Comparison of ENCODE assay signal across 29 cellular contexts in the genomic region with DNA sequence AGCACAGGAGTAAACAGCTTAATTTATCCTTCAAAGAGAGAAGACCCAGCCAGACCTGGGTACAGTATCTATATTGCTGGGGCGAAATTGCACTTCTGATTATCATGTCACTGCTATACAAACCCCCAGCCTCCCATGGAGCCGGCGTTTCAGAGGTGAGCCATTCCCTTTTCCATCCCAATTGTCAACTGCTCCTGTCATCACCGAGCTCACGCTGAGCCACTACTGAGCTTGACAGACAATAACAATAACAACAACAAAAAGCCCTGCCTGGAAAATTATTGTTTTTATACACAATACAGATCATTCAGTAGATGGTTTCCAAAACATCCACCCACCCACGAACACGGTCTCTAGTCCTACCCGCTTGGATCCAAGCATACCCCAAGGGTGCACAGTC.
"Had no signal": no experiment of that assay in that cellular context is flagged by ENCODE, and none has a peak within 500 bp of the region (broad histone marks: within the 10 kb centered on the region; RNA-seq: fewer than 3 reads in every experiment).

No MANE protein-coding gene starts in this region.

- H3K4me1 ChIP-seq: adrenal gland, breast epithelium, colonic mucosa had no signal

- H3K27me3 ChIP-seq: adrenal gland, breast epithelium, cardiac muscle cell, colonic mucosa had no signal

- H3K4me3 ChIP-seq: adrenal gland, breast epithelium, cardiac muscle cell, colonic mucosa had no signal

- H3K36me3 ChIP-seq: adrenal gland, breast epithelium, cardiac muscle cell, colonic mucosa had no signal

- H3K27ac ChIP-seq: adrenal gland, breast epithelium, cardiac muscle cell, colonic mucosa had no signal

- DNase-seq: activated CD4-positive, alpha-beta memory T cell treated with anti-CD3 and anti-CD28 coated beads for 36 hours; activated CD4-positive, alpha-beta T cell treated with anti-CD3 and anti-CD28 coated beads for 36 hours; activated CD4-positive, alpha-beta T cell treated with anti-CD3 and anti-CD28 coated beads, Interleukin-2, amount 10 ng/mL, durations not matched to agents 24 days and 14 days; activated CD4-positive, CD25-positive, alpha-beta regulatory T cell; activated CD4-positive, CD25-positive, alpha-beta regulatory T cell treated with anti-CD3 and anti-CD28 coated beads, Interleukin-2, amount 50 U/mL, for 72 hours; activated CD8-positive, alpha-beta memory T cell treated with anti-CD3 and anti-CD28 coated beads, Interleukin-2, amount 10 ng/mL, durations not matched to agents 7 days and 5 days; activated CD8-positive, alpha-beta memory T cell treated with anti-CD3 and anti-CD28 coated beads, Interleukin-2, amount 50 U/mL, for 4 hours; activated CD8-positive, alpha-beta T cell treated with anti-CD3 and anti-CD28 coated beads, Interleukin-2, amount 10 ng/mL, durations not matched to agents 7 days and 5 days; activated effector memory CD4-positive, alpha-beta T cell treated with anti-CD3 and anti-CD28 coated beads, Interleukin-2, amount 50 U/mL, for 16 hours; activated naive CD4-positive, alpha-beta T cell treated with anti-CD3 and anti-CD28 coated beads for 36 hours; activated naive CD8-positive, alpha-beta T cell treated with anti-CD3 and anti-CD28 coated beads for 36 hours; activated naive CD8-positive, alpha-beta T cell treated with anti-CD3 and anti-CD28 coated beads, Interleukin-2, amount 50 U/mL, for 24 hours; activated T-cell treated with anti-CD3 and anti-CD28 coated beads, Interleukin-2, amount 50 U/mL, for 1 hour; activated T-cell treated with anti-CD3 and anti-CD28 coated beads, Interleukin-2, amount 50 U/mL, for 48 hours; adrenal gland; amygdala; aorta; central memory CD4-positive, alpha-beta T cell; cerebellar nuclear complex; colonic mucosa; effector CD8-positive, alpha-beta T cell; endodermal cell; foreskin fibroblast; head of caudate nucleus; T-helper 17 cell; T1000 had no signal

- H3K9me3 ChIP-seq: adrenal gland, breast epithelium, colonic mucosa had no signal

- ATAC-seq: activated CD4-positive, alpha-beta T cell treated with anti-CD3 and anti-CD28 coated beads for 36 hours; activated CD8-positive, alpha-beta memory T cell treated with anti-CD3 and anti-CD28 coated beads, Interleukin-2, amount 10 ng/mL, durations not matched to agents 7 days and 5 days; activated CD8-positive, alpha-beta T cell treated with anti-CD3 and anti-CD28 coated beads, Interleukin-2, amount 10 ng/mL, durations not matched to agents 7 days and 5 days; activated naive CD8-positive, alpha-beta T cell treated with anti-CD3 and anti-CD28 coated beads, Interleukin-2, amount 50 U/mL, for 24 hours; esophagus mucosa; T-helper 17 cell had no signal
